22 cellular contexts compared by ENCODE assay signal in the genomic region with DNA sequence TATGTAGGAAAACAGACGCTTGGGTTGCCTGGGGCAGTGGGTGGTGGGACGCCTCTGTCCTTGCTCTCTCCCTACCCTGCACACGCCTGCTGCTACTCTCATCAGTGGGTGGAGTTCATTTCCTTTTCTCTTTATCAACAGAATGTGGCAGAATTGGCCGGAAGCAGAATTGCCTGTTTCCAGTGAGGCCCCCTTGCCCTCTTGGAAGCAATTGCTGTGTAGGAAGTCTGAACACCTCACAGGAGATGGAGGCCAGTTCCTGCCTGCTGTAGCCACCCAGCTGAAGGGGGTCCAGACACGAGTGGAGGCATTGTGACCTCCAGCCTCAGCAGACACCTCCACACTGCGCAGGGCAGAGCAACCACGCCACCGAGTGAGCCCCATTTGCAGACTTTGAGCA.
A peak's percentile ranks its signal among the peaks of the same experiment; 100 is the strongest.
DNase-seq lines count a peak whose midpoint lies in the region; TF ChIP-seq lines count a peak whose summit lies in the region.
"Had no signal": no experiment of that assay in that cellular context is flagged by ENCODE, and none has a peak within 500 bp of the region (broad histone marks: within the 10 kb centered on the region; RNA-seq: fewer than 3 reads in every experiment).

No MANE protein-coding gene starts in this region.

- TF ChIP-seq POLR2A in erythroblast (IDR thresholded peaks at IDR 0.05; ENCODE audit: low read length) (no peak), esophagus squamous epithelium (IDR thresholded peaks at IDR 0.05) (no peak)

- no peak overlapping the region for H3K4me3 Mint-ChIP-seq in activated CD4-positive, alpha-beta memory T cell treated with anti-CD3 and anti-CD28 coated beads, Interleukin-2, amount 10 ng/mL, durations not matched to agents 7 days and 5 days
- H3K4me3 Mint-ChIP-seq in activated CD4-positive, alpha-beta memory T cell treated with anti-CD3 and anti-CD28 coated beads for 36 hours: no peak overlapping the region
- no peak overlapping the region for H3K4me3 Mint-ChIP-seq in osteocyte (ENCODE audit: unreplicated experiment)

- no peaks in the 10 kb centered on the region for H3K36me3 Mint-ChIP-seq in activated CD4-positive, alpha-beta memory T cell treated with anti-CD3 and anti-CD28 coated beads, Interleukin-2, amount 10 ng/mL, durations not matched to agents 7 days and 5 days (ENCODE audit: low read depth)
- no peaks in the 10 kb centered on the region for H3K36me3 Mint-ChIP-seq in activated CD4-positive, alpha-beta memory T cell treated with anti-CD3 and anti-CD28 coated beads for 36 hours
- no peaks in the 10 kb centered on the region for H3K36me3 Mint-ChIP-seq in osteocyte (ENCODE audit: unreplicated experiment)

- CTCF ChIA-PET in activated CD4-positive, alpha-beta memory T cell treated with anti-CD3 and anti-CD28 coated beads, Interleukin-2, amount 10 ng/mL, durations not matched to agents 7 days and 5 days (lab: Charles Lee): no interaction called here
- CTCF ChIA-PET in activated CD4-positive, alpha-beta memory T cell treated with anti-CD3 and anti-CD28 coated beads for 36 hours (lab: Charles Lee): no interaction called here
- CTCF ChIA-PET in HEK293 (lab: Yijun Ruan, JAX): no interaction called here

- TF ChIP-seq CTCF in HEK293 (tag by site-specific recombination; IDR thresholded peaks at IDR 0.05) (no peak), osteocyte (IDR thresholded peaks at IDR 0.05) (no peak), esophagus squamous epithelium (IDR thresholded peaks at IDR 0.05) (no peak)

- POLR2A ChIA-PET in activated CD4-positive, alpha-beta memory T cell treated with anti-CD3 and anti-CD28 coated beads, Interleukin-2, amount 10 ng/mL, durations not matched to agents 7 days and 5 days (lab: Charles Lee): no interaction called here
- POLR2A ChIA-PET in activated CD4-positive, alpha-beta memory T cell treated with anti-CD3 and anti-CD28 coated beads for 36 hours (lab: Charles Lee): no interaction called here
- POLR2A ChIA-PET in HEK293 (lab: Yijun Ruan, JAX): no interaction called here

- no peak for DNase-seq in activated CD4-positive, alpha-beta memory T cell treated with anti-CD3 and anti-CD28 coated beads, Interleukin-2, amount 10 ng/mL, durations not matched to agents 7 days and 5 days
- no peak for DNase-seq in activated CD4-positive, alpha-beta memory T cell treated with anti-CD3 and anti-CD28 coated beads for 36 hours
- DNase-seq in erythroblast (lab: John Stamatoyannopoulos, UW) (peak; percentile 60 to 66), osteocyte (ENCODE audit: extremely low spot score, unreplicated experiment) (peak; percentile 46), esophagus squamous epithelium (lab: John Stamatoyannopoulos, UW) (no peak), pons (ENCODE audit: low spot score) (no peak), GOT3 (lab: John Stamatoyannopoulos, UW) (no peak)
- DNase-seq: activated CD4-positive, alpha-beta T cell treated with anti-CD3 and anti-CD28 coated beads for 48 hours; activated effector memory CD4-positive, alpha-beta T cell treated with Interleukin-2 at 50 U/mL for 16 hours; body of pancreas; effector CD8-positive, alpha-beta T cell; gastrocnemius medialis; Karpas-422; NCI-H1048; NCI-H187 treated with DMSO at 0.1 percent for 48 hours; NCI-H774; SHP77; small intestine; stimulated activated CD4-positive, alpha-beta T cell treated with anti-CD3 and anti-CD28 coated beads, Interleukin-2, amount 100 ng/mL, for 24 hours; stimulated activated naive CD4-positive, alpha-beta T cell; SW 1271 had no signal

- H3K9me3 ChIP-seq in HEK293 (ENCODE audit: control insufficient read depth, insufficient read depth, low read depth, low read length): no peaks in the 10 kb centered on the region
- no peaks in the 10 kb centered on the region for H3K9me3 ChIP-seq in esophagus squamous epithelium
- H3K9me3 ChIP-seq: body of pancreas, gastrocnemius medialis had no signal

- H3K4me1 Mint-ChIP-seq in activated CD4-positive, alpha-beta memory T cell treated with anti-CD3 and anti-CD28 coated beads, Interleukin-2, amount 10 ng/mL, durations not matched to agents 7 days and 5 days: peaks cover 9% of the 10 kb centered on the region
- peaks cover 13% of the 10 kb centered on the region for H3K4me1 Mint-ChIP-seq in activated CD4-positive, alpha-beta memory T cell treated with anti-CD3 and anti-CD28 coated beads for 36 hours (ENCODE audit: low read depth)
- no peaks in the 10 kb centered on the region for H3K4me1 Mint-ChIP-seq in osteocyte (ENCODE audit: unreplicated experiment)

- no peak overlapping the region for H3K4me3 ChIP-seq in HEK293 (ENCODE audit: low read depth, low read length)
- H3K4me3 ChIP-seq in esophagus squamous epithelium: no peak overlapping the region
- H3K4me3 ChIP-seq: body of pancreas, gastrocnemius medialis had no signal

- no peaks in the 10 kb centered on the region for H3K4me1 ChIP-seq in HEK293 (ENCODE audit: control insufficient read depth, insufficient read depth, low read length)
- no peaks in the 10 kb centered on the region for H3K4me1 ChIP-seq in esophagus squamous epithelium
- H3K4me1 ChIP-seq: body of pancreas, gastrocnemius medialis had no signal

- no peaks in the 10 kb centered on the region for H3K9me3 Mint-ChIP-seq in activated CD4-positive, alpha-beta memory T cell treated with anti-CD3 and anti-CD28 coated beads, Interleukin-2, amount 10 ng/mL, durations not matched to agents 7 days and 5 days
- no peaks in the 10 kb centered on the region for H3K9me3 Mint-ChIP-seq in activated CD4-positive, alpha-beta memory T cell treated with anti-CD3 and anti-CD28 coated beads for 36 hours
- H3K9me3 Mint-ChIP-seq in osteocyte (ENCODE audit: unreplicated experiment): no peaks in the 10 kb centered on the region

- H3K27ac Mint-ChIP-seq in activated CD4-positive, alpha-beta memory T cell treated with anti-CD3 and anti-CD28 coated beads, Interleukin-2, amount 10 ng/mL, durations not matched to agents 7 days and 5 days: peak overlapping the region; percentile 8
- H3K27ac Mint-ChIP-seq in activated CD4-positive, alpha-beta memory T cell treated with anti-CD3 and anti-CD28 coated beads for 36 hours: no peak overlapping the region
- H3K27ac Mint-ChIP-seq in osteocyte (ENCODE audit: unreplicated experiment): no peak overlapping the region

- H3K27ac ChIP-seq in HEK293 (ENCODE audit: extremely low read depth, low read depth, low read length): no peak overlapping the region
- peak overlapping the region in 1 of 4 donors; percentile 5 for H3K27ac ChIP-seq in esophagus squamous epithelium
- H3K27ac ChIP-seq: body of pancreas had no signal

- peaks cover 3% of the 10 kb centered on the region for H3K27me3 Mint-ChIP-seq in activated CD4-positive, alpha-beta memory T cell treated with anti-CD3 and anti-CD28 coated beads, Interleukin-2, amount 10 ng/mL, durations not matched to agents 7 days and 5 days
- H3K27me3 Mint-ChIP-seq in activated CD4-positive, alpha-beta memory T cell treated with anti-CD3 and anti-CD28 coated beads for 36 hours: no peaks in the 10 kb centered on the region
- H3K27me3 Mint-ChIP-seq in osteocyte (ENCODE audit: unreplicated experiment): no peaks in the 10 kb centered on the region

- H3K36me3 ChIP-seq in HEK293 (ENCODE audit: control insufficient read depth in 2 of 2, insufficient read depth in 1 of 2, low read length in 2 of 2) (no peaks in the 10 kb centered on the region), esophagus squamous epithelium (no peaks in the 10 kb centered on the region)
- H3K36me3 ChIP-seq: gastrocnemius medialis had no signal

- H3K27me3 ChIP-seq in esophagus squamous epithelium: no peaks in the 10 kb centered on the region
- H3K27me3 ChIP-seq: body of pancreas, gastrocnemius medialis had no signal

- WGBS in esophagus squamous epithelium, 2 donors: 56 to 67% methylated on average over 8 of the region's 8 CpGs

- intact Hi-C loops in activated CD4-positive, alpha-beta memory T cell treated with anti-CD3 and anti-CD28 coated beads for 36 hours (cut with micrococcal nuclease): no loop called here
- intact Hi-C loops in esophagus squamous epithelium (cut with DNase I): no loop called here

TF ChIP-seq in HEK293, 187 proteins besides CTCF, POLR2A, EP300 and RAD21:
- TF ChIP-seq, protein P1, sequence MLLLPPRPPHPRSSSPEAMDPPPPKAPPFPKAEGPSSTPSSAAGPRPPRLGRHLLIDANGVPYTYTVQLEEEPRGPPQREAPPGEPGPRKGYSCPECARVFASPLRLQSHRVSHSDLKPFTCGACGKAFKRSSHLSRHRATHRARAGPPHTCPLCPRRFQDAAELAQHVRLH (tag by site-specific recombination; IDR thresholded peaks at IDR 0.05): no peak
- TF ChIP-seq EGR2 (tag by site-specific recombination; IDR thresholded peaks at IDR 0.05; ENCODE audit: low read depth): peak; percentile 39; the same call in 1 of the 2 replicates
- TF ChIP-seq SP2 (tag by site-specific recombination; IDR thresholded peaks at IDR 0.05): no peak
- no peak for TF ChIP-seq ZNF670 (tag by site-specific recombination; IDR thresholded peaks at IDR 0.05; ENCODE audit: low read depth)
- TF ChIP-seq ZNF169 (tag by site-specific recombination; IDR thresholded peaks at IDR 0.05): no peak

Comparison
In these comparisons a context has a peak if more than half of its experiments do, and no peak if none do; other contexts are left out.
1. DNase-seq: peak in erythroblast (2 of 2) and osteocyte (single experiment); none in activated CD4-positive, alpha-beta memory T cell treated with anti-CD3 and anti-CD28 coated beads, Interleukin-2, amount 10 ng/mL, durations not matched to agents 7 days and 5 days (single experiment), activated CD4-positive, alpha-beta memory T cell treated with anti-CD3 and anti-CD28 coated beads for 36 hours (single experiment), esophagus squamous epithelium (single experiment), pons (single experiment) and GOT3 (single experiment).